In the genomic region with DNA sequence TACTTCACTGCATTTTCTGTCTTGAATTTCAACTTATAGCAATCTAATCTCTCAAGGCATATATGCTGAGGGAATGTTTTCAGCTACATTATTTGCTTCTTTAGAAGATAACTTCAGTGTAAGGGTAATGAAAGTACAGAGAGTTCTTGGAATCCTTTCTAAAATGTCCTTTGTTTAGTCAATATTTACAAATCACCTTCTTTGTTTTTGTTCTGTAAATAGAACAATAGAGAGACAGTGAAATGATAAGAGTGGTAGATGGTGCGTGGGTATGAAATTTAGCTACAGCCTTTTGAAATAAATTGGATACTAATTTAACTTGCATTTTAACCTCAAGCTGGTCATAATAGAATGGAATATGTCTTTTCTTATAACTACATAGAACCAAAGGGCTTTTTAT, we compare ENCODE assay signal across 8 cellular contexts.
"Had no signal": no experiment of that assay in that cellular context is flagged by ENCODE, and none has a peak within 500 bp of the region (broad histone marks: within the 10 kb centered on the region; RNA-seq: fewer than 3 reads in every experiment).

No MANE protein-coding gene starts in this region.

- H3K4me3 Mint-ChIP-seq: GM23338, H9, IgD-negative memory B cell had no signal

- ATAC-seq: GM23338 had no signal

- H3K4me3 ChIP-seq: GM23338 had no signal

- H3K27me3 Mint-ChIP-seq: IgD-negative memory B cell had no signal

- H3K27ac Mint-ChIP-seq: GM23338, H9, IgD-negative memory B cell had no signal

- H3K9me3 Mint-ChIP-seq: GM23338, H9, IgD-negative memory B cell had no signal

- FAIRE-seq: H1, H54, HTR-8/SVneo had no signal

- DNase-seq: H9, HCEC 1CT, KBM-7 had no signal

- H3K4me2 ChIP-seq: GM23338 had no signal
